8 cellular contexts compared by ENCODE assay signal in the genomic region with DNA sequence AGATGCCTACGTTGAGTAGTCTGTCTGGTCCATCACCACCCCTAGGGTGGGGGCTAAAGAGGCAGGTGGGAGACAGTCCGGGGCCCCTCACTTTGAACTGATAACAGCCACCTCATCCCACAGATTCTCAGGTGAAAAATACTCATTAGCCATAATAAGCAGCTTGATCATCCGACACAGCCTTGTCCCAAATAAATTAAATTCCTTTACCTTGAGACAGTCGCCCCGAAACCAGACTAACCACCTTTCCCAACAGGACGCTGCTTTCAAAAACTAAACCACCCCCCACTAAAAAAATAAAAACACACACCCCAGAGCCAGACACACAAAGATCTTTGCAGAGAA.
A peak's percentile ranks its signal among the peaks of the same experiment; 100 is the strongest.
DNase-seq lines count a peak whose midpoint lies in the region; ATAC-seq and TF ChIP-seq lines count a peak whose summit lies in the region.

No MANE protein-coding gene starts in this region.

- H3K4me3 Mint-ChIP-seq in T-helper 2 cell treated with Interferon-gamma antibody and Interleukin-4, amounts not matched to agents 5 μg/mL and 100 μg/mL, for 36 hours, result peak overlapping the region; percentile 84
- peak overlapping the region; percentile 80 for H3K4me3 Mint-ChIP-seq in activated T-helper 17 cell treated with anti-CD3 and anti-CD28 coated beads, Interleukin-2, amount 50 U/mL, for 72 hours
- H3K4me3 Mint-ChIP-seq in stimulated activated naive B cell treated with anti-CD40 and anti-IgM and Interleukin-4, amounts not matched to agents 10 μg/mL and 1 μg/mL and 100 μg/mL, for 72 hours, result peak overlapping the region; percentile 82 to 90

- peaks cover 3% of the 10 kb centered on the region for H3K27me3 ChIP-seq in kidney epithelial cell (ENCODE audit: control insufficient read depth, insufficient read depth, low read length)

- TF ChIP-seq CTCF in kidney epithelial cell (IDR thresholded peaks at IDR 0.05; ENCODE audit: insufficient read depth, low read length, poor library complexity, severe bottlenecking), result no peak

- peak overlapping the region; percentile 58 for H3K4me3 ChIP-seq in kidney epithelial cell (ENCODE audit: low read depth, low read length)

- H3K9me3 Mint-ChIP-seq in T-helper 2 cell treated with Interferon-gamma antibody and Interleukin-4, amounts not matched to agents 5 μg/mL and 100 μg/mL, for 36 hours, result no peaks in the 10 kb centered on the region
- no peaks in the 10 kb centered on the region for H3K9me3 Mint-ChIP-seq in activated T-helper 17 cell treated with anti-CD3 and anti-CD28 coated beads, Interleukin-2, amount 50 U/mL, for 72 hours
- H3K9me3 Mint-ChIP-seq in stimulated activated naive B cell treated with anti-CD40 and anti-IgM and Interleukin-4, amounts not matched to agents 10 μg/mL and 1 μg/mL and 100 μg/mL, for 72 hours, result no peaks in the 10 kb centered on the region

- H3K36me3 ChIP-seq in kidney epithelial cell (ENCODE audit: control insufficient read depth, insufficient read depth, low read length), result no peaks in the 10 kb centered on the region

- no peak for ATAC-seq in activated T-helper 17 cell treated with anti-CD3 and anti-CD28 coated beads, Interleukin-2, amount 50 U/mL, for 72 hours (replicated peaks)
- ATAC-seq in stimulated activated naive B cell treated with anti-CD40 and anti-IgM and Interleukin-4, amounts not matched to agents 10 μg/mL and 1 μg/mL and 100 μg/mL, for 72 hours (replicated peaks), result no peak
- ATAC-seq in GM19463 (IDR thresholded peaks at IDR 0.05; ENCODE audit: unreplicated experiment), result no peak

- H3K4me1 Mint-ChIP-seq in T-helper 2 cell treated with Interferon-gamma antibody and Interleukin-4, amounts not matched to agents 5 μg/mL and 100 μg/mL, for 36 hours (ENCODE audit: low read depth), result peaks cover 12% of the 10 kb centered on the region
- peaks cover 16% of the 10 kb centered on the region for H3K4me1 Mint-ChIP-seq in activated T-helper 17 cell treated with anti-CD3 and anti-CD28 coated beads, Interleukin-2, amount 50 U/mL, for 72 hours
- H3K4me1 Mint-ChIP-seq in stimulated activated naive B cell treated with anti-CD40 and anti-IgM and Interleukin-4, amounts not matched to agents 10 μg/mL and 1 μg/mL and 100 μg/mL, for 72 hours, result peaks cover 35 to 72% of the 10 kb centered on the region in 2 donors

- peak overlapping the region; percentile 35 for H3K27ac Mint-ChIP-seq in T-helper 2 cell treated with Interferon-gamma antibody and Interleukin-4, amounts not matched to agents 5 μg/mL and 100 μg/mL, for 36 hours
- peak overlapping the region; percentile 77 for H3K27ac Mint-ChIP-seq in activated T-helper 17 cell treated with anti-CD3 and anti-CD28 coated beads, Interleukin-2, amount 50 U/mL, for 72 hours
- H3K27ac Mint-ChIP-seq in stimulated activated naive B cell treated with anti-CD40 and anti-IgM and Interleukin-4, amounts not matched to agents 10 μg/mL and 1 μg/mL and 100 μg/mL, for 72 hours, result peak overlapping the region; percentile 85

- peaks cover 6% of the 10 kb centered on the region for H3K27me3 Mint-ChIP-seq in T-helper 2 cell treated with Interferon-gamma antibody and Interleukin-4, amounts not matched to agents 5 μg/mL and 100 μg/mL, for 36 hours (ENCODE audit: low read depth)
- peaks cover 3% of the 10 kb centered on the region for H3K27me3 Mint-ChIP-seq in activated T-helper 17 cell treated with anti-CD3 and anti-CD28 coated beads, Interleukin-2, amount 50 U/mL, for 72 hours
- peaks cover 0 to 21% of the 10 kb centered on the region in 2 donors for H3K27me3 Mint-ChIP-seq in stimulated activated naive B cell treated with anti-CD40 and anti-IgM and Interleukin-4, amounts not matched to agents 10 μg/mL and 1 μg/mL and 100 μg/mL, for 72 hours

- DNase-seq in T-helper 2 cell treated with Interferon-gamma antibody and Interleukin-4, amounts not matched to agents 5 μg/mL and 100 μg/mL, for 36 hours (ENCODE audit: low spot score), result no peak
- DNase-seq in T-helper 2 cell (no peak), kidney epithelial cell (ENCODE audit: low read depth) (no peak), NCI-H1436 (lab: John Stamatoyannopoulos, UW) (no peak)
- no peak for DNase-seq in stimulated activated naive B cell treated with anti-CD40 and anti-IgM and Interleukin-4, amounts not matched to agents 10 μg/mL and 1 μg/mL and 100 μg/mL, for 72 hours
- no peak for DNase-seq in effector CD4-positive, alpha-beta T cell

- H3K36me3 Mint-ChIP-seq in T-helper 2 cell treated with Interferon-gamma antibody and Interleukin-4, amounts not matched to agents 5 μg/mL and 100 μg/mL, for 36 hours (ENCODE audit: low read depth), result no peaks in the 10 kb centered on the region
- no peaks in the 10 kb centered on the region for H3K36me3 Mint-ChIP-seq in activated T-helper 17 cell treated with anti-CD3 and anti-CD28 coated beads, Interleukin-2, amount 50 U/mL, for 72 hours (ENCODE audit: low read depth)
- peaks cover 6 to 22% of the 10 kb centered on the region in 2 donors for H3K36me3 Mint-ChIP-seq in stimulated activated naive B cell treated with anti-CD40 and anti-IgM and Interleukin-4, amounts not matched to agents 10 μg/mL and 1 μg/mL and 100 μg/mL, for 72 hours

Comparison
In these comparisons a context has a peak if more than half of its experiments do, and no peak if none do; other contexts are left out.
1. H3K27ac Mint-ChIP-seq: peak in every context shown above with its lines; median percentile 85 in stimulated activated naive B cell treated with anti-CD40 and anti-IgM and Interleukin-4, amounts not matched to agents 10 μg/mL and 1 μg/mL and 100 μg/mL, for 72 hours; 77 in activated T-helper 17 cell treated with anti-CD3 and anti-CD28 coated beads, Interleukin-2, amount 50 U/mL, for 72 hours; 35 in T-helper 2 cell treated with Interferon-gamma antibody and Interleukin-4, amounts not matched to agents 5 μg/mL and 100 μg/mL, for 36 hours.